In the genomic region with DNA sequence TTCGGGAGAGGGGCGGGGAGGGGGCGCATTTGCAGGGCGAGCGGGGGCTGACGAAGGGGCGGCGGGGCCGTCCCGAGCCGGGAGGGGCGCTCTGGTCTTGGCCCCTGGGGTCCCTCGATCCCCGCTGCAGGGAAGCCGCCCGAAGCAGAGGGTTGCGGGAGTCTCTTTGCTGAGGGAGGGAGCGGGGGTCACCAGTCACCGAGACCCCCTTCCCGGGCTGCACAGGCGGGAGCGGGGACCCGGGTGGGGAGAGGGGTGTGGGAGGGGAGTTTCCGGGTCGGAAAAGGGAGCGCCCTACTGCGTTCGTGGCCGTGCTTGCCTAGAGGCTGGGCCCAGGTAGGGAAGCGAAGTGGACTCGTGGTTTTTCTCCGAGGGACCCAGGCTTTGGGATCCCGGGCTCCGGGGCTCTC, we compare ENCODE assay signal across 7 cellular contexts. TPM values are rescaled to one million over a fixed set of nuclear protein-coding genes. Genes with fewer than 3 reads are reported as not detected.
DNase-seq lines count a peak whose midpoint lies in the region; ATAC-seq and TF ChIP-seq lines count a peak whose summit lies in the region.
"Had no signal": no experiment of that assay in that cellular context is flagged by ENCODE, and none has a peak within 500 bp of the region (broad histone marks: within the 10 kb centered on the region; RNA-seq: fewer than 3 reads in every experiment).

No MANE protein-coding gene starts in this region.

- H3K9me3 ChIP-seq in CD8-positive, alpha-beta memory T cell (ENCODE audit: low read length), result no peaks in the 10 kb centered on the region
- H3K9me3 ChIP-seq in prostate gland, result no peaks in the 10 kb centered on the region

- peaks cover 9 to 14% (median 14%) of the 10 kb centered on the region in 3 donors for H3K4me1 Mint-ChIP-seq in CD8-positive, alpha-beta memory T cell

- H3K27ac Mint-ChIP-seq in CD8-positive, alpha-beta memory T cell, result peak overlapping the region in 2 of 8 donors; percentile 64 to 93

- peaks cover 14% of the 10 kb centered on the region for H3K4me1 ChIP-seq in CD8-positive, alpha-beta memory T cell (ENCODE audit: insufficient read depth, low read length)
- H3K4me1 ChIP-seq in prostate gland (replicated peaks), result peaks cover 4% of the 10 kb centered on the region

- DNase-seq in CD8-positive, alpha-beta memory T cell, result no peak
- no peak for DNase-seq in coronary artery (ENCODE audit: low spot score)
- DNase-seq in prostate gland (ENCODE audit: low spot score), result no peak
- DNase-seq in NCI-H82 (lab: John Stamatoyannopoulos, UW), result no peak
- no peak for DNase-seq in amygdala (lab: John Stamatoyannopoulos, UW)

- TF ChIP-seq CTCF in coronary artery (IDR thresholded peaks at IDR 0.05) (no peak), prostate gland (IDR thresholded peaks at IDR 0.05) (no peak)

- POLR2A ChIA-PET in CD8-positive, alpha-beta memory T cell (lab: Charles Lee), result no interaction called here

- no peaks in the 10 kb centered on the region for H3K36me3 ChIP-seq in CD8-positive, alpha-beta memory T cell (ENCODE audit: insufficient read depth, low read length)
- no peaks in the 10 kb centered on the region for H3K36me3 ChIP-seq in prostate gland

- H3K36me3 Mint-ChIP-seq in CD8-positive, alpha-beta memory T cell, result peaks cover 3 to 21% (median 8%) of the 10 kb centered on the region in 3 donors

- CTCF ChIA-PET in CD8-positive, alpha-beta memory T cell (lab: Charles Lee), result interaction anchor here (1.1 to 5.2 kb wide), 5 partner anchors 11 to 63 kb away, joined by 3 to 38 read pairs (median 9); a partner anchor contains a TSS

- H3K27ac ChIP-seq in CD8-positive, alpha-beta memory T cell (ENCODE audit: low read depth, low read length), result peak overlapping the region; percentile 47
- no peak overlapping the region for H3K27ac ChIP-seq in coronary artery
- peak overlapping the region; percentile 46 to 65 for H3K27ac ChIP-seq in prostate gland

- peak overlapping the region; percentile 66 for H3K4me3 ChIP-seq in CD8-positive, alpha-beta memory T cell (ENCODE audit: low read length)
- peak overlapping the region; percentile 91 for H3K4me3 ChIP-seq in coronary artery
- H3K4me3 ChIP-seq in prostate gland, result peak overlapping the region; percentile 93 to 98

- peak; percentile 6 for ATAC-seq in HG03108 (IDR thresholded peaks at IDR 0.05; ENCODE audit: unreplicated experiment)

- H3K27me3 ChIP-seq in CD8-positive, alpha-beta memory T cell (ENCODE audit: insufficient read depth, low read length, poor library complexity, severe bottlenecking), result no peaks in the 10 kb centered on the region
- H3K27me3 ChIP-seq in prostate gland (replicated peaks; ENCODE audit: insufficient read depth), result no peaks in the 10 kb centered on the region

- 2% methylated on average over 28 of the region's 34 CpGs for WGBS in prostate gland

- TF ChIP-seq POLR2A in prostate gland (IDR thresholded peaks at IDR 0.05), result no peak

- peaks cover 3 to 8% of the 10 kb centered on the region in 2 donors for H3K27me3 Mint-ChIP-seq in CD8-positive, alpha-beta memory T cell

- H3K4me3 Mint-ChIP-seq in CD8-positive, alpha-beta memory T cell, result peak overlapping the region; percentile 67 to 92 (median 79)

- intact Hi-C loops in prostate gland (cut with DNase I), result no loop called here

- H3K9me3 Mint-ChIP-seq in CD8-positive, alpha-beta memory T cell, result no peaks in the 10 kb centered on the region

RNA-seq across cellular contexts. Expression of a gene that starts 0.4 kb away (rescaled TPM):
- total RNA-seq in CD8-positive, alpha-beta memory T cell, result 10 to 100 TPM; 42.6 to 43.6 TPM
- 4.4 TPM for polyA plus RNA-seq in CD8-positive, alpha-beta memory T cell
- 10 to 100 TPM; 47.2 to 90.0 TPM for total RNA-seq in prostate gland

RNA-seq across cellular contexts. Expression of a gene that starts 10.7 kb away (rescaled TPM):
- total RNA-seq in CD8-positive, alpha-beta memory T cell, result under 1 TPM; 0.13 to 0.16 TPM
- not detected for polyA plus RNA-seq in CD8-positive, alpha-beta memory T cell
- total RNA-seq in prostate gland, result under 1 TPM; 0.14 to 0.68 TPM
- total RNA-seq: subcutaneous adipose tissue had no signal

RNA-seq across cellular contexts. Expression of a gene that starts 25.4 kb away (rescaled TPM):
- total RNA-seq in CD8-positive, alpha-beta memory T cell, result not detected
- polyA plus RNA-seq in CD8-positive, alpha-beta memory T cell, result not detected
- not detected for total RNA-seq in prostate gland
- total RNA-seq: subcutaneous adipose tissue had no signal

RNA-seq across cellular contexts. Expression of a gene that starts 27.8 kb away (rescaled TPM):
- under 1 TPM; 0.31 to 0.44 TPM for total RNA-seq in CD8-positive, alpha-beta memory T cell
- polyA plus RNA-seq in CD8-positive, alpha-beta memory T cell, result not detected
- 10 to 100 TPM in 1 of 2 donors, 1 to 10 TPM in 1; 3.7 to 24.4 TPM for total RNA-seq in prostate gland

RNA-seq across cellular contexts. Expression of a gene that starts 46.1 kb away (rescaled TPM):
- not detected for total RNA-seq in CD8-positive, alpha-beta memory T cell
- not detected for polyA plus RNA-seq in CD8-positive, alpha-beta memory T cell
- total RNA-seq in prostate gland, result not detected
- total RNA-seq: subcutaneous adipose tissue had no signal

Comparison
In these comparisons a context has a peak if more than half of its experiments do, and no peak if none do; other contexts are left out.
1. H3K27ac ChIP-seq: peak in CD8-positive, alpha-beta memory T cell (single experiment) and prostate gland (2 of 2); none in coronary artery (0 of 2).
2. Peak in every context shown above with its lines, with median percentiles within 50 percentile points of each other: H3K4me3 ChIP-seq.